In genomic region chr10:116271593-116272496, GRCh38 we compare ENCODE assay signal across 10 cellular contexts. TPM values are rescaled to one million over a fixed set of nuclear protein-coding genes. Genes with fewer than 3 reads are reported as not detected.
A peak's percentile ranks its signal among the peaks of the same experiment; 100 is the strongest.
DNase-seq lines count a peak whose midpoint lies in the region; TF ChIP-seq lines count a peak whose summit lies in the region.
"Had no signal": no experiment of that assay in that cellular context is flagged by ENCODE, and none has a peak within 500 bp of the region (broad histone marks: within the 10 kb centered on the region; RNA-seq: fewer than 3 reads in every experiment).

No MANE protein-coding gene starts in this region.

- peak; percentile 75 for DNase-seq in SK-N-SH
- DNase-seq in right atrium auricular region (ENCODE audit: low spot score): no peak
- peak; percentile 69 for DNase-seq in sigmoid colon
- DNase-seq in stimulated activated CD4-positive, alpha-beta T cell treated with anti-CD3 and anti-CD28 coated beads, Interleukin-1b, Interleukin-23, amount 100 ng/mL, for 48 hours: no peak
- no peak for DNase-seq in ureter (ENCODE audit: low spot score)
- no peak for DNase-seq in epidermal melanocyte (ENCODE audit: insufficient read length, low spot score)
- no peak for DNase-seq in stimulated activated CD4-positive, alpha-beta T cell treated with anti-CD3 and anti-CD28 coated beads, Interleukin-12 subunit alpha, Interleukin-12 subunit beta, amount 100 ng/mL, for 4 hours
- DNase-seq: naive B cell had no signal

- H4K20me1 ChIP-seq in SK-N-SH (ENCODE audit: insufficient read depth): no peaks in the 10 kb centered on the region

- H3K4me3 ChIP-seq in GM08714 (ENCODE audit: low read length) (peak overlapping the region; percentile 15), SK-N-SH (ENCODE audit: low read depth in 2 of 2, low read length in 1 of 2) (peak overlapping the region; percentile 53 to 57), right atrium auricular region (peak overlapping the region; percentile 35 to 53), sigmoid colon (peak overlapping the region; percentile 53 to 66 (median 57))

- no peaks in the 10 kb centered on the region for H3K9me2 ChIP-seq in SK-N-SH

- POLR2A ChIA-PET in SK-N-SH (lab: Yijun Ruan, JAX): interaction anchor here (0.6 kb wide), 1 partner anchor 442 kb away, joined by 3 read pairs; no protein-coding TSS in a partner anchor

- H3K9ac ChIP-seq in SK-N-SH: no peak overlapping the region

- no peaks in the 10 kb centered on the region for H3F3A ChIP-seq in SK-N-SH (replicated peaks; ENCODE audit: insufficient read depth)

- CTCF ChIA-PET in SK-N-SH (lab: Yijun Ruan, JAX): interaction anchor here (0.7 to 3.4 kb wide), 7 partner anchors 8 to 839 kb away, joined by 3 to 13 read pairs (median 5); no protein-coding TSS in a partner anchor

- H3K79me2 ChIP-seq in SK-N-SH (ENCODE audit: insufficient read depth): no peaks in the 10 kb centered on the region

- intact Hi-C loops in sigmoid colon (cut with DNase I): loop anchor here (5.0 kb wide), 2 partner anchors 200 to 325 kb away; no protein-coding TSS in a partner anchor

- H3K4me2 ChIP-seq in SK-N-SH: peak overlapping the region; percentile 87

- H3K27ac ChIP-seq in SK-N-SH (ENCODE audit: low read depth in 2 of 2, low read length in 1 of 2) (no peak overlapping the region), right atrium auricular region (peak overlapping the region; percentile 34 to 57), sigmoid colon (peak overlapping the region; percentile 75 to 80 (median 76))
- H3K27ac ChIP-seq: VCaP had no signal

- H3K4me1 ChIP-seq in SK-N-SH (ENCODE audit: control insufficient read depth in 1 of 2, insufficient read depth in 2 of 2, low read depth in 1 of 2, low read length in 1 of 2): peaks cover 4 to 22% of the 10 kb centered on the region in 2 experiments; a peak in 1 of 4 replicates
- peaks cover 0 to 33% of the 10 kb centered on the region in 2 donors for H3K4me1 ChIP-seq in right atrium auricular region
- peaks cover 0 to 48% (median 38%) of the 10 kb centered on the region in 4 donors for H3K4me1 ChIP-seq in sigmoid colon

- H3K9me3 ChIP-seq in SK-N-SH (no peaks in the 10 kb centered on the region), right atrium auricular region (no peaks in the 10 kb centered on the region), sigmoid colon (no peaks in the 10 kb centered on the region)

- H3K36me3 ChIP-seq in SK-N-SH (replicated peaks in 1 of 2; ENCODE audit: control insufficient read depth in 1 of 2, insufficient read depth in 2 of 2, low read length in 1 of 2): no peaks in the 10 kb centered on the region
- no peaks in the 10 kb centered on the region for H3K36me3 ChIP-seq in right atrium auricular region
- no peaks in the 10 kb centered on the region for H3K36me3 ChIP-seq in sigmoid colon

- WGBS in SK-N-SH (ENCODE audit: low lambda C conversion rate): 2% methylated on average over 24 of the region's 65 CpGs
- WGBS in sigmoid colon, 2 donors: 1 to 5% methylated on average over 65 of the region's 65 CpGs

- no peak for TF ChIP-seq POLR2A in sigmoid colon (IDR thresholded peaks at IDR 0.05)

- TF ChIP-seq EP300 in SK-N-SH (IDR thresholded peaks at IDR 0.05; ENCODE audit: borderline replicate concordance in 1 of 2, low read depth in 1 of 2, low read length in 1 of 2): no peak
- no peak for TF ChIP-seq EP300 in sigmoid colon (IDR thresholded peaks at IDR 0.05)

- no peak for TF ChIP-seq RAD21 in SK-N-SH (IDR thresholded peaks at IDR 0.05; ENCODE audit: low read length)

- peak overlapping the region; percentile 29; the same call in 1 of the 2 replicates for H2AFZ ChIP-seq in SK-N-SH (ENCODE audit: low read depth)

- TF ChIP-seq CTCF in SK-N-SH (IDR thresholded peaks at IDR 0.05) (no peak), right atrium auricular region (IDR thresholded peaks at IDR 0.05) (no peak), sigmoid colon (IDR thresholded peaks at IDR 0.05) (no peak)

- peaks cover 41% of the 10 kb centered on the region for H3K27me3 ChIP-seq in SK-N-SH (ENCODE audit: insufficient read depth)
- H3K27me3 ChIP-seq in right atrium auricular region: peaks cover 0 to 17% of the 10 kb centered on the region in 2 donors
- peaks cover 19 to 62% (median 36%) of the 10 kb centered on the region in 3 donors for H3K27me3 ChIP-seq in sigmoid colon

TF ChIP-seq in SK-N-SH, 30 proteins besides CTCF, POLR2A, EP300 and RAD21:
- 0 out of 2 replicates have a peak, but pooled peaks have one; percentile 69 for TF ChIP-seq EZH2phosphoT487 (IDR thresholded peaks at IDR 0.05; ENCODE audit: borderline replicate concordance, low read depth)
- TF ChIP-seq MEF2A (IDR thresholded peaks at IDR 0.05; ENCODE audit: borderline replicate concordance, low read depth): no peak
- TF ChIP-seq, protein P1, sequence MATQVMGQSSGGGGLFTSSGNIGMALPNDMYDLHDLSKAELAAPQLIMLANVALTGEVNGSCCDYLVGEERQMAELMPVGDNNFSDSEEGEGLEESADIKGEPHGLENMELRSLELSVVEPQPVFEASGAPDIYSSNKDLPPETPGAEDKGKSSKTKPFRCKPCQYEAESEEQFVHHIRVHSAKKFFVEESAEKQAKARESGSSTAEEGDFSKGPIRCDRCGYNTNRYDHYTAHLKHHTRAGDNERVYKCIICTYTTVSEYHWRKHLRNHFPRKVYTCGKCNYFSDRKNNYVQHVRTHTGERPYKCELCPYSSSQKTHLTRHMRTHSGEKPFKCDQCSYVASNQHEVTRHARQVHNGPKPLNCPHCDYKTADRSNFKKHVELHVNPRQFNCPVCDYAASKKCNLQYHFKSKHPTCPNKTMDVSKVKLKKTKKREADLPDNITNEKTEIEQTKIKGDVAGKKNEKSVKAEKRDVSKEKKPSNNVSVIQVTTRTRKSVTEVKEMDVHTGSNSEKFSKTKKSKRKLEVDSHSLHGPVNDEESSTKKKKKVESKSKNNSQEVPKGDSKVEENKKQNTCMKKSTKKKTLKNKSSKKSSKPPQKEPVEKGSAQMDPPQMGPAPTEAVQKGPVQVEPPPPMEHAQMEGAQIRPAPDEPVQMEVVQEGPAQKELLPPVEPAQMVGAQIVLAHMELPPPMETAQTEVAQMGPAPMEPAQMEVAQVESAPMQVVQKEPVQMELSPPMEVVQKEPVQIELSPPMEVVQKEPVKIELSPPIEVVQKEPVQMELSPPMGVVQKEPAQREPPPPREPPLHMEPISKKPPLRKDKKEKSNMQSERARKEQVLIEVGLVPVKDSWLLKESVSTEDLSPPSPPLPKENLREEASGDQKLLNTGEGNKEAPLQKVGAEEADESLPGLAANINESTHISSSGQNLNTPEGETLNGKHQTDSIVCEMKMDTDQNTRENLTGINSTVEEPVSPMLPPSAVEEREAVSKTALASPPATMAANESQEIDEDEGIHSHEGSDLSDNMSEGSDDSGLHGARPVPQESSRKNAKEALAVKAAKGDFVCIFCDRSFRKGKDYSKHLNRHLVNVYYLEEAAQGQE (IDR thresholded peaks at IDR 0.05; ENCODE audit: low read depth, low read length): no peak
- no peak for TF ChIP-seq RXRA (IDR thresholded peaks at IDR 0.05; ENCODE audit: borderline replicate concordance, low read depth)

RNA-seq across cellular contexts. Expression of gene GFRA1, which starts 1.2 kb away (rescaled TPM):
- polyA plus RNA-seq in SK-N-SH (2012; rRNA removed): 1.6 and 2.6 TPM in 2 replicates
- polyA plus RNA-seq in SK-N-SH (2012; cell fraction: cytosol; rRNA removed): 2.0 and 2.4 TPM in 2 replicates
- 2.1 and 2.4 TPM in 2 replicates for polyA plus RNA-seq in SK-N-SH (2012; cell fraction: nucleus; rRNA removed)
- total RNA-seq in right atrium auricular region: 10 to 100 TPM in 1 of 2 donors, 1 to 10 TPM in 1; 9.1 to 18.7 TPM
- 100 to 1,000 TPM in 1 of 4 donors, 10 to 100 TPM in 3; 38.9 to 115 (median 69.1) TPM for total RNA-seq in sigmoid colon
- 1 to 10 TPM in 2 of 3 donors, under 1 TPM in 1; under 0.01 to 6.3 (median 1.8) TPM for polyA plus RNA-seq in sigmoid colon
- total RNA-seq in ureter: 4.1 TPM

RNA-seq across cellular contexts. Expression of gene CCDC172, which starts 52.4 kb away (rescaled TPM):
- polyA plus RNA-seq in SK-N-SH (2012; rRNA removed) (not detected in 2 replicates), sigmoid colon (not detected)
- polyA plus RNA-seq in SK-N-SH (2012; cell fraction: cytosol; rRNA removed): not detected in 2 replicates
- not detected in 2 replicates for polyA plus RNA-seq in SK-N-SH (2012; cell fraction: nucleus; rRNA removed)
- total RNA-seq in right atrium auricular region (not detected), sigmoid colon (not detected), ureter (not detected)

Comparison
In these comparisons a context has a peak if more than half of its experiments do, and no peak if none do; other contexts are left out.
1. DNase-seq: peak in SK-N-SH (single experiment) and sigmoid colon (single experiment); none in right atrium auricular region (single experiment), stimulated activated CD4-positive, alpha-beta T cell treated with anti-CD3 and anti-CD28 coated beads, Interleukin-1b, Interleukin-23, amount 100 ng/mL, for 48 hours (single experiment), ureter (single experiment), epidermal melanocyte (single experiment) and stimulated activated CD4-positive, alpha-beta T cell treated with anti-CD3 and anti-CD28 coated beads, Interleukin-12 subunit alpha, Interleukin-12 subunit beta, amount 100 ng/mL, for 4 hours (single experiment).
2. H3K27ac ChIP-seq: peak in right atrium auricular region (2 of 2) and sigmoid colon (4 of 4); none in SK-N-SH (0 of 2).
3. Peak in every context shown above with its lines, with median percentiles within 50 percentile points of each other: H3K4me3 ChIP-seq.